ENCODE assay signal across 17 cellular contexts in genomic region chr18:75244914-75245313, GRCh38.
"Had no signal": no experiment of that assay in that cellular context is flagged by ENCODE, and none has a peak within 500 bp of the region (broad histone marks: within the 10 kb centered on the region; RNA-seq: fewer than 3 reads in every experiment).

No MANE protein-coding gene starts in this region.

- H3K27me3 Mint-ChIP-seq: activated CD4-positive, alpha-beta T cell treated with anti-CD3 and anti-CD28 coated beads, Interleukin-2, amount 10 ng/mL, durations not matched to agents 7 days and 5 days; activated naive CD8-positive, alpha-beta T cell treated with anti-CD3 and anti-CD28 coated beads, Interleukin-2, amount 10 ng/mL, durations not matched to agents 7 days and 5 days; memory B cell had no signal

- ATAC-seq: left lung had no signal

- H3K4me3 ChIP-seq: heart right ventricle, left lung, pancreas, thyroid gland, uterus had no signal

- H3K27ac Mint-ChIP-seq: activated naive CD8-positive, alpha-beta T cell treated with anti-CD3 and anti-CD28 coated beads, Interleukin-2, amount 10 ng/mL, durations not matched to agents 7 days and 5 days; WTC11 had no signal

- H3K4me3 Mint-ChIP-seq: activated CD4-positive, alpha-beta T cell treated with anti-CD3 and anti-CD28 coated beads, Interleukin-2, amount 10 ng/mL, durations not matched to agents 7 days and 5 days; activated naive CD8-positive, alpha-beta T cell treated with anti-CD3 and anti-CD28 coated beads, Interleukin-2, amount 10 ng/mL, durations not matched to agents 7 days and 5 days; memory B cell; WTC11 had no signal

- H3K4me1 Mint-ChIP-seq: WTC11 had no signal

- H3K36me3 ChIP-seq: heart right ventricle, left lung, pancreas, thyroid gland, uterus had no signal

- H3K27me3 ChIP-seq: heart right ventricle, left lung, pancreas, thyroid gland, uterus had no signal

- H3K27ac ChIP-seq: left lung, pancreas, thyroid gland, uterus had no signal

- FAIRE-seq: bronchial epithelial cell, frontal cortex, keratinocyte, pancreas had no signal

- H3K9me3 ChIP-seq: left lung, pancreas, thyroid gland, uterus had no signal

- H3K9me3 Mint-ChIP-seq: activated CD4-positive, alpha-beta T cell treated with anti-CD3 and anti-CD28 coated beads, Interleukin-2, amount 10 ng/mL, durations not matched to agents 7 days and 5 days had no signal

- DNase-seq: activated effector memory CD4-positive, alpha-beta T cell treated with Interleukin-2 at 50 U/mL for 16 hours; activated naive CD8-positive, alpha-beta T cell treated with anti-CD3 and anti-CD28 coated beads, Interleukin-2, amount 10 ng/mL, durations not matched to agents 7 days and 5 days; activated T-cell treated with anti-CD3 and anti-CD28 coated beads for 4 hours; anterior cingulate cortex; left lung; stimulated activated CD4-positive, alpha-beta T cell treated with anti-CD3 and anti-CD28 coated beads, Interleukin-15, amount 100 ng/mL, for 24 hours; stimulated activated CD4-positive, alpha-beta T cell treated with anti-CD3 and anti-CD28 coated beads, Interleukin-4, amount 100 ng/mL, for 24 hours; uterus had no signal
